In the genomic region with DNA sequence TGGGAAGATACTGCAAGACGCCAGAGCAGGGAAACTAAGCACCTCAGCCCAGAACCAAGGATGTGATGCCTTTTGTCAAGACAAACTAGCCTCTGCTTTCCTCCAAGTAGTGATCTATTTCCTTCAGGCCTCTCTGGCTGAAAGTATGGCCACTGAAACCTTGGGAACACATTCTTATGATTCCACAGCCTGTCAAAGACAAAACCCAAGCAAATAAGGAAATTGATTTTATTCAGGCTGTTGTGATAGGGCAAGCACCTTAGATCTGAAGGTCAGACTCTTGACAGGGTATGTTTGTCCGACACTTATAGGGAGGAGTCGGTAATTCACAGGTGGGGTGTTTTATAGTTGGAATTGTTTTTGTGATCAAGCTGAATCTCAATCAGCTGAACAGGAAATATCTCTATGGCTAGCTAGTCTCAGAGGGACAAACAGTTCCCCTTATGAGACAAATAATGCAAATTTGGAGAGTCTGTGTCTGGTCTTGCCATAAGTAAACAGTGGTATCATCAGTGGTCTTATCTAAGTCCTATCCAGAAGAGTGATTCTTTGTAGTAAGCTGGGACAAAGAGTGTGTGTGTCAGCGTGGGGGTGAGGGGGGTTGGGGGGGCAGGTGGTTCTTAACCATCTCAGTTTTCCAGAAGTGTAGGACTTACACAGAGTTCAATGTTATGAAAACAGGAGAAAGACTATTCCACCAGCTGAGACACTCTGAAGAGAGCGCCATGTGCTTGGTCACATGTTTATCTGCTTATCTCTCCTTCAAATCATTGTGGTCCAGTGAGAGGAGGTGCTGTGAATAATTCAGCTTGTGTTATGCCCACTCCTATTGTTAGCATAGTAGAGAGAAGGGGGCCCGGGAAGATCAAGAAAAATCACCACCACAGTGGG, we compare ENCODE assay signal across 9 cellular contexts. TPM values are rescaled to one million over a fixed set of nuclear protein-coding genes. Genes with fewer than 3 reads are reported as not detected.
A peak's percentile ranks its signal among the peaks of the same experiment; 100 is the strongest.
DNase-seq lines count a peak whose midpoint lies in the region; ATAC-seq and TF ChIP-seq lines count a peak whose summit lies in the region.
"Had no signal": no experiment of that assay in that cellular context is flagged by ENCODE, and none has a peak within 500 bp of the region (broad histone marks: within the 10 kb centered on the region; RNA-seq: fewer than 3 reads in every experiment).

No MANE protein-coding gene starts in this region.

- no peak for TF ChIP-seq EP300 in stomach (IDR thresholded peaks at IDR 0.05)

- H3K4me3 ChIP-seq in neuronal stem cell (ENCODE audit: low read length in 2 of 2) (no peak overlapping the region), stomach (no peak overlapping the region)

- intact Hi-C loops in stomach (cut with DNase I; ENCODE audit: low total_unique reads): no loop called here

- no peak overlapping the region for H2BK15ac ChIP-seq in neuronal stem cell (ENCODE audit: low read length)

- no peak overlapping the region for H3K4me2 ChIP-seq in neuronal stem cell (ENCODE audit: insufficient read depth, low read length, poor library complexity, severe bottlenecking)
- H3K4me2 ChIP-seq: KMS-11 had no signal

- H2BK5ac ChIP-seq in neuronal stem cell (ENCODE audit: low read length): no peak overlapping the region

- POLR2A ChIA-PET in WTC11 (lab: Charles Lee): interaction anchor here (1.1 kb wide), 1 partner anchor 19 kb away, joined by 3 read pairs; the partner anchor contains the start of gene HSPA4

- H3K9ac ChIP-seq in neuronal stem cell (ENCODE audit: low read depth, low read length, poor library complexity): no peak overlapping the region
- H3K9ac ChIP-seq: KMS-11 had no signal

- H4K91ac ChIP-seq in neuronal stem cell (ENCODE audit: low read depth, low read length, poor library complexity): no peak overlapping the region

- no peaks in the 10 kb centered on the region for H3K27me3 ChIP-seq in neuronal stem cell (ENCODE audit: control insufficient read depth in 3 of 3, insufficient read depth in 3 of 3, low read depth in 1 of 3, low read length in 3 of 3)
- no peaks in the 10 kb centered on the region for H3K27me3 ChIP-seq in stomach

- no peaks in the 10 kb centered on the region for H3K9me3 Mint-ChIP-seq in WTC11

- H3K27me3 Mint-ChIP-seq in WTC11 (ENCODE audit: low read depth): no peaks in the 10 kb centered on the region

- H3K4me1 ChIP-seq in neuronal stem cell (ENCODE audit: control insufficient read depth in 2 of 2, insufficient read depth in 1 of 2, low read depth in 1 of 2, low read length in 2 of 2): peaks cover 0 to 11% of the 10 kb centered on the region in 2 donors
- peaks cover 0 to 13% (median 0%) of the 10 kb centered on the region in 4 donors for H3K4me1 ChIP-seq in stomach

- WGBS in neuronal stem cell (ENCODE audit: extremely low coverage in 2 of 2, insufficient read length in 2 of 2, insufficient replicate concordance in 1 of 2), 2 donors: no CpG with 5 or more reads among the region's 6 CpGs
- WGBS in stomach, 5 donors: 35 to 48% (median 40%) methylated on average over 6 of the region's 6 CpGs

- H4K8ac ChIP-seq in neuronal stem cell (ENCODE audit: low read depth, low read length): no peak overlapping the region

- H2BK12ac ChIP-seq in neuronal stem cell (ENCODE audit: low read length): no peak overlapping the region

- no peak overlapping the region for H3K4ac ChIP-seq in neuronal stem cell (ENCODE audit: low read length)

- peak overlapping the region; percentile 81 for H2AFZ ChIP-seq in neuronal stem cell (ENCODE audit: low read length)

- CTCF ChIA-PET in WTC11 (lab: Charles Lee): interaction anchor here (0.7 kb wide), 1 partner anchor 24 kb away, joined by 3 read pairs; no protein-coding TSS in a partner anchor

- TF ChIP-seq CTCF in WTC11 (IDR thresholded peaks at IDR 0.05) (no peak), stomach (IDR thresholded peaks at IDR 0.05) (no peak)

- no peaks in the 10 kb centered on the region for H3K79me1 ChIP-seq in neuronal stem cell (ENCODE audit: low read depth, low read length)

- no peak overlapping the region for H2BK120ac ChIP-seq in neuronal stem cell (ENCODE audit: low read depth, low read length)

- H2AK5ac ChIP-seq in neuronal stem cell (ENCODE audit: low read depth, low read length): no peak overlapping the region

- H3K4me3 Mint-ChIP-seq in WTC11: no peak overlapping the region

- H3K23ac ChIP-seq in neuronal stem cell (ENCODE audit: low read depth, low read length, poor library complexity): no peak overlapping the region

- no peak overlapping the region for H3K14ac ChIP-seq in neuronal stem cell (ENCODE audit: low read length)

- no peaks in the 10 kb centered on the region for H3K36me3 Mint-ChIP-seq in WTC11

- no peak overlapping the region for H3K18ac ChIP-seq in neuronal stem cell (ENCODE audit: low read length)

- H3K27ac Mint-ChIP-seq in WTC11: peak overlapping the region; percentile 5; the same call in 1 of the 2 replicates

- ATAC-seq in GM18858 (IDR thresholded peaks at IDR 0.05; ENCODE audit: unreplicated experiment) (peak; percentile 66), HG02623 (IDR thresholded peaks at IDR 0.05; ENCODE audit: unreplicated experiment) (peak; percentile 68), WTC11 (no peak)

- H3K4me1 Mint-ChIP-seq in WTC11: peaks cover 16% of the 10 kb centered on the region

- H3K9me3 ChIP-seq in neuronal stem cell (replicated peaks in 1 of 2; ENCODE audit: control insufficient read depth in 2 of 2, insufficient read depth in 1 of 2, low read depth in 1 of 2, low read length in 2 of 2) (no peaks in the 10 kb centered on the region), stomach (no peaks in the 10 kb centered on the region)

- no peak for DNase-seq in WTC11 (ENCODE audit: low spot score)
- no peak for DNase-seq in neuronal stem cell (ENCODE audit: low spot score)
- no peak for DNase-seq in DMS153 treated with DMSO at 0.1 percent for 48 hours (lab: John Stamatoyannopoulos, UW; ENCODE audit: unreplicated experiment)
- no peak for DNase-seq in AML-193 (lab: John Stamatoyannopoulos, UW)
- DNase-seq in SHP77 (lab: John Stamatoyannopoulos, UW): no peak
- DNase-seq in stomach: no peak

- no peak for TF ChIP-seq POLR2A in stomach (IDR thresholded peaks at IDR 0.05)

- H3K36me3 ChIP-seq in neuronal stem cell (replicated peaks in 1 of 2; ENCODE audit: control insufficient read depth in 2 of 2, insufficient read depth in 2 of 2, low read length in 2 of 2) (no peaks in the 10 kb centered on the region), stomach (no peaks in the 10 kb centered on the region)

- H3K27ac ChIP-seq in neuronal stem cell (replicated peaks; ENCODE audit: low read length): no peak overlapping the region
- peak overlapping the region in 1 of 5 donors; percentile 19 for H3K27ac ChIP-seq in stomach
- H3K27ac ChIP-seq: KMS-11 had no signal

TF ChIP-seq in WTC11, 78 proteins besides CTCF, POLR2A, EP300 and RAD21 (continues in another document):
- TF ChIP-seq ELF4 (CRISPR knock-in tag; IDR thresholded peaks at IDR 0.05; ENCODE audit: low read depth) (no peak), ATF6 (CRISPR knock-in tag; IDR thresholded peaks at IDR 0.05) (no peak), PREB (CRISPR knock-in tag; IDR thresholded peaks at IDR 0.05; ENCODE audit: borderline replicate concordance) (no peak), JAZF1 (CRISPR knock-in tag; IDR thresholded peaks at IDR 0.05) (no peak)

RNA-seq across cellular contexts. Expression of gene ZCCHC10, which starts 6.7 kb away (rescaled TPM):
- total RNA-seq in WTC11 (2021) (22.9 to 24.2 TPM (median 24.2 TPM) in 3 replicates), stomach (10 to 100 TPM in 1 of 5 donors, 1 to 10 TPM in 3, under 1 TPM in 1; 0.29 to 16.5 (median 6.4) TPM)
- polyA plus RNA-seq in neuronal stem cell (2013, experiment 1 of 2): 47.8 TPM
- polyA plus RNA-seq in neuronal stem cell (2013, experiment 2 of 2): 50.9 TPM
- polyA plus RNA-seq in stomach: 10 to 100 TPM; 21.3 to 45.1 (median 23.3) TPM

RNA-seq across cellular contexts. Expression of gene HSPA4, which starts 18.7 kb away (rescaled TPM):
- total RNA-seq in WTC11 (2021) (316 to 363 TPM (median 335 TPM) in 3 replicates), stomach (10 to 100 TPM; 21.6 to 79.1 (median 48.8) TPM)
- polyA plus RNA-seq in neuronal stem cell (2013, experiment 1 of 2): 102 TPM
- polyA plus RNA-seq in neuronal stem cell (2013, experiment 2 of 2): 103 TPM
- 10 to 100 TPM; 29.3 to 44.5 (median 29.9) TPM for polyA plus RNA-seq in stomach
